ENCODE assay signal across 13 cellular contexts in the genomic region with DNA sequence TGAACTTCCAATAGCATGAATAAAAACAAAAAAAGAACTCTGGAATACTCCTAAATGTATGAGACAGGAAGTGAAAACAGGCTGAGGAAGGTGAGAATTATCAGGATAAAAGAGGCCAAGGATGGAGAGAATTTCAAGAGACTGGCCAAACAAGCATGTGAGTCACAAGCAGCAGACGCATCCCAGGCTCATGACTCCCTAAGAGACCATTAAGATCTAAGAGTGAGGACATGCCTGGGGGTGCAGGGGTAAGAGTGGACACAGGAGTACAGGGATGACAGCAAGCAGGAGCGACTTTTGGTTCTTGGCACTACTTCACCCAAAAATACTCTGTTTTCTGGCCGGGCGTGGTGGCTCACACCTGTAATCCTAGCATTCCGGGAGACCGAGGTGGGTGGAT. TPM values are rescaled to one million over a fixed set of nuclear protein-coding genes. Genes with fewer than 3 reads are reported as not detected.
DNase-seq lines count a peak whose midpoint lies in the region; ATAC-seq, FAIRE-seq and TF ChIP-seq lines count a peak whose summit lies in the region.
"Had no signal": no experiment of that assay in that cellular context is flagged by ENCODE, and none has a peak within 500 bp of the region (broad histone marks: within the 10 kb centered on the region; RNA-seq: fewer than 3 reads in every experiment).

No MANE protein-coding gene starts in this region.

- no peaks in the 10 kb centered on the region for H3K9me3 Mint-ChIP-seq in activated CD8-positive, alpha-beta memory T cell treated with anti-CD3 and anti-CD28 coated beads, Interleukin-2, amount 10 ng/mL, durations not matched to agents 7 days and 5 days (ENCODE audit: low read depth)
- H3K9me3 Mint-ChIP-seq in T-cell: no peaks in the 10 kb centered on the region
- H3K9me3 Mint-ChIP-seq: stimulated activated naive CD8-positive, alpha-beta T cell treated with anti-CD3 and anti-CD28 coated beads, Interleukin-15, Interleukin-2, amounts not matched to agents 100 ng/mL and 50 ng/mL, for 24 hours had no signal

- CTCF ChIA-PET in activated CD8-positive, alpha-beta memory T cell treated with anti-CD3 and anti-CD28 coated beads, Interleukin-2, amount 10 ng/mL, durations not matched to agents 7 days and 5 days (lab: Charles Lee): interaction anchor here (2.7 kb wide), 1 partner anchor 35 kb away, joined by 19 read pairs; no protein-coding TSS in a partner anchor
- CTCF ChIA-PET in T-cell (lab: Charles Lee): interaction anchor here in 1 of 2 donors (0.7 kb wide), 1 partner anchor 101 kb away, joined by 4 read pairs; no protein-coding TSS in a partner anchor

- DNase-seq in activated CD8-positive, alpha-beta memory T cell treated with anti-CD3 and anti-CD28 coated beads, Interleukin-2, amount 10 ng/mL, durations not matched to agents 7 days and 5 days: no peak
- no peak for DNase-seq in activated CD8-positive, alpha-beta memory T cell treated with anti-CD3 and anti-CD28 coated beads for 24 hours
- DNase-seq in T-cell (no peak), fibroblast of pulmonary artery (ENCODE audit: low read depth) (peak; percentile 57), smooth muscle cell (lab: John Stamatoyannopoulos, UW; ENCODE audit: unreplicated experiment) (no peak), pancreas (no peak), OCI-M2 (lab: John Stamatoyannopoulos, UW; ENCODE audit: unreplicated experiment) (no peak)
- DNase-seq in stimulated activated CD4-positive, alpha-beta T cell treated with anti-CD3 and anti-CD28 coated beads, Interleukin-4, amount 100 ng/mL, for 1 hour: no peak
- DNase-seq: activated CD4-positive, alpha-beta T cell treated with anti-CD3 and anti-CD28 coated beads, Interleukin-2, amount 50 U/mL, for 4 hours; BE2C; foreskin melanocyte had no signal

- H3K4me3 Mint-ChIP-seq in activated CD8-positive, alpha-beta memory T cell treated with anti-CD3 and anti-CD28 coated beads, Interleukin-2, amount 10 ng/mL, durations not matched to agents 7 days and 5 days: no peak overlapping the region
- peak overlapping the region in 2 of 3 donors; percentile 3 to 67 for H3K4me3 Mint-ChIP-seq in T-cell
- H3K4me3 Mint-ChIP-seq: stimulated activated naive CD8-positive, alpha-beta T cell treated with anti-CD3 and anti-CD28 coated beads, Interleukin-15, Interleukin-2, amounts not matched to agents 100 ng/mL and 50 ng/mL, for 24 hours had no signal

- FAIRE-seq in pancreas (lab: Jason Lieb, UNC): no peak

- 67% methylated on average over 6 of the region's 6 CpGs for WGBS in smooth muscle cell (ENCODE audit: low lambda C conversion rate)
- 79 to 87% methylated on average over 6 of the region's 6 CpGs for WGBS in pancreas, 2 donors

- ATAC-seq in activated CD8-positive, alpha-beta memory T cell treated with anti-CD3 and anti-CD28 coated beads, Interleukin-2, amount 10 ng/mL, durations not matched to agents 7 days and 5 days: no peak
- ATAC-seq in T-cell (replicated peaks in 1 of 4): no peak
- ATAC-seq in pancreas: no peak

- no peaks in the 10 kb centered on the region for H3K4me1 ChIP-seq in smooth muscle cell (ENCODE audit: low read depth)
- H3K4me1 ChIP-seq in pancreas: peaks cover 20 to 43% (median 23%) of the 10 kb centered on the region in 3 donors
- H3K4me1 ChIP-seq: BE2C had no signal

- TF ChIP-seq CTCF in fibroblast of pulmonary artery (IDR thresholded peaks at IDR 0.05; ENCODE audit: low read length, missing control alignments) (no peak), smooth muscle cell (IDR thresholded peaks at IDR 0.05; ENCODE audit: borderline replicate concordance, insufficient read depth, poor library complexity, severe bottlenecking) (no peak), pancreas (IDR thresholded peaks at IDR 0.05) (no peak)

- H3K27me3 ChIP-seq in smooth muscle cell (ENCODE audit: low read depth) (no peaks in the 10 kb centered on the region), pancreas (no peaks in the 10 kb centered on the region)
- H3K27me3 ChIP-seq: BE2C had no signal

- H3K79me2 ChIP-seq in smooth muscle cell (ENCODE audit: low read depth): peaks cover 67% of the 10 kb centered on the region

- H3K4me2 ChIP-seq in smooth muscle cell: peak overlapping the region; percentile 44

- no peak overlapping the region for H2AFZ ChIP-seq in smooth muscle cell (ENCODE audit: low read depth)

- H3K27ac Mint-ChIP-seq in activated CD8-positive, alpha-beta memory T cell treated with anti-CD3 and anti-CD28 coated beads, Interleukin-2, amount 10 ng/mL, durations not matched to agents 7 days and 5 days: peak overlapping the region; percentile 47
- peak overlapping the region; percentile 70 to 89 for H3K27ac Mint-ChIP-seq in T-cell

- peaks cover 77% of the 10 kb centered on the region for H3K4me1 Mint-ChIP-seq in activated CD8-positive, alpha-beta memory T cell treated with anti-CD3 and anti-CD28 coated beads, Interleukin-2, amount 10 ng/mL, durations not matched to agents 7 days and 5 days
- H3K4me1 Mint-ChIP-seq in T-cell: peaks cover 78 to 85% (median 80%) of the 10 kb centered on the region in 3 donors

- no peaks in the 10 kb centered on the region for H3K9me3 ChIP-seq in smooth muscle cell (replicated peaks; ENCODE audit: low read depth)
- no peaks in the 10 kb centered on the region for H3K9me3 ChIP-seq in pancreas
- H3K9me3 ChIP-seq: BE2C had no signal

- POLR2A ChIA-PET in T-cell (lab: Charles Lee): interaction anchor here in 1 of 2 donors (0.7 kb wide), 1 partner anchor 25 kb away, joined by 7 read pairs; no protein-coding TSS in a partner anchor

- peaks cover 84% of the 10 kb centered on the region for H4K20me1 ChIP-seq in smooth muscle cell (ENCODE audit: low read depth)

- H3F3A ChIP-seq in smooth muscle cell (ENCODE audit: low read depth): no peaks in the 10 kb centered on the region

- no peaks in the 10 kb centered on the region for H3K27me3 Mint-ChIP-seq in activated CD8-positive, alpha-beta memory T cell treated with anti-CD3 and anti-CD28 coated beads, Interleukin-2, amount 10 ng/mL, durations not matched to agents 7 days and 5 days
- H3K27me3 Mint-ChIP-seq in T-cell: no peaks in the 10 kb centered on the region
- H3K27me3 Mint-ChIP-seq: stimulated activated naive CD8-positive, alpha-beta T cell treated with anti-CD3 and anti-CD28 coated beads, Interleukin-15, Interleukin-2, amounts not matched to agents 100 ng/mL and 50 ng/mL, for 24 hours had no signal

- H3K36me3 Mint-ChIP-seq in activated CD8-positive, alpha-beta memory T cell treated with anti-CD3 and anti-CD28 coated beads, Interleukin-2, amount 10 ng/mL, durations not matched to agents 7 days and 5 days: peaks cover 51% of the 10 kb centered on the region
- peaks cover 17% of the 10 kb centered on the region for H3K36me3 Mint-ChIP-seq in T-cell

- H3K4me3 ChIP-seq in fibroblast of pulmonary artery (replicated peaks; ENCODE audit: low read depth, low read length): no peak overlapping the region
- no peak overlapping the region for H3K4me3 ChIP-seq in smooth muscle cell
- no peak overlapping the region for H3K4me3 ChIP-seq in pancreas

- peak overlapping the region; percentile 80 for H3K27ac ChIP-seq in smooth muscle cell (ENCODE audit: low read depth)
- no peak overlapping the region for H3K27ac ChIP-seq in pancreas

- intact Hi-C loops in pancreas (cut with DNase I): no loop called here

- H3K36me3 ChIP-seq in smooth muscle cell (ENCODE audit: low read depth): no peaks in the 10 kb centered on the region
- no peaks in the 10 kb centered on the region for H3K36me3 ChIP-seq in pancreas

- peak overlapping the region; percentile 28 for H3K9ac ChIP-seq in smooth muscle cell (ENCODE audit: low read depth)

RNA-seq across cellular contexts. Expression of gene SCAMP2, which starts 7.1 kb away (rescaled TPM):
- 100 to 1,000 TPM; 108 to 115 TPM for total RNA-seq in activated CD8-positive, alpha-beta memory T cell treated with anti-CD3 and anti-CD28 coated beads, Interleukin-2, amount 10 ng/mL, durations not matched to agents 7 days and 5 days
- total RNA-seq in T-cell (100 to 1,000 TPM in 3 of 5 donors, 10 to 100 TPM in 2; 76.8 to 141 (median 134) TPM), smooth muscle cell (47.5 and 55.5 TPM in 2 replicates), pancreas (10 to 100 TPM; 33.3 to 49.0 (median 34.3) TPM)
- polyA plus RNA-seq in smooth muscle cell (80.3 and 87.6 TPM in 2 replicates), pancreas (10 to 100 TPM; 21.4 to 31.7 TPM)

RNA-seq across cellular contexts. Expression of gene ULK3, which starts 23.1 kb away (rescaled TPM):
- total RNA-seq in activated CD8-positive, alpha-beta memory T cell treated with anti-CD3 and anti-CD28 coated beads, Interleukin-2, amount 10 ng/mL, durations not matched to agents 7 days and 5 days: 10 to 100 TPM; 48.5 to 58.6 TPM
- total RNA-seq in T-cell (100 to 1,000 TPM in 3 of 5 donors, 10 to 100 TPM in 2; 53.4 to 112 (median 101) TPM), smooth muscle cell (14.2 and 24.1 TPM in 2 replicates), pancreas (10 to 100 TPM; 15.0 to 30.8 (median 19.6) TPM)
- polyA plus RNA-seq in smooth muscle cell (20.8 and 23.7 TPM in 2 replicates), pancreas (10 to 100 TPM; 60.4 to 83.5 TPM)

RNA-seq across cellular contexts. Expression of gene MPI, which starts 23.8 kb away (rescaled TPM):
- 10 to 100 TPM; 52.8 to 59.0 TPM for total RNA-seq in activated CD8-positive, alpha-beta memory T cell treated with anti-CD3 and anti-CD28 coated beads, Interleukin-2, amount 10 ng/mL, durations not matched to agents 7 days and 5 days
- total RNA-seq in T-cell (10 to 100 TPM; 36.5 to 74.1 (median 66.1) TPM), smooth muscle cell (43.6 and 53.1 TPM in 2 replicates), pancreas (10 to 100 TPM; 14.5 to 23.2 (median 22.3) TPM)
- polyA plus RNA-seq in smooth muscle cell (35.6 and 41.9 TPM in 2 replicates), pancreas (10 to 100 TPM; 15.9 to 19.1 TPM)

RNA-seq across cellular contexts. Expression of gene CPLX3, which starts 39.7 kb away (rescaled TPM):
- under 1 TPM in 1 of 2 experiments, not detected in 1; 0.35 TPM for total RNA-seq in activated CD8-positive, alpha-beta memory T cell treated with anti-CD3 and anti-CD28 coated beads, Interleukin-2, amount 10 ng/mL, durations not matched to agents 7 days and 5 days
- total RNA-seq in T-cell (under 1 TPM in 3 of 5 donors, not detected in 2; 0.16 to 0.50 (median 0.26) TPM), smooth muscle cell (0.04 and 0.22 TPM in 2 replicates), pancreas (not detected)
- polyA plus RNA-seq in smooth muscle cell (not detected in 2 replicates), pancreas (under 1 TPM in 1 of 2 donors, not detected in 1; 0.09 TPM)
- total RNA-seq: posterior vena cava had no signal

RNA-seq across cellular contexts. Expression of gene FAM219B, which starts 40.6 kb away (rescaled TPM):
- total RNA-seq in activated CD8-positive, alpha-beta memory T cell treated with anti-CD3 and anti-CD28 coated beads, Interleukin-2, amount 10 ng/mL, durations not matched to agents 7 days and 5 days: 100 to 1,000 TPM in 1 of 2 experiments, 10 to 100 TPM in 1; 95.2 to 119 TPM
- total RNA-seq in T-cell: 100 to 1,000 TPM in 2 of 5 donors, 10 to 100 TPM in 3; 46.0 to 108 (median 96.6) TPM
- 52.4 and 53.7 TPM in 2 replicates for total RNA-seq in smooth muscle cell
- 37.1 and 40.2 TPM in 2 replicates for polyA plus RNA-seq in smooth muscle cell
- 10 to 100 TPM; 18.2 to 33.8 (median 21.2) TPM for total RNA-seq in pancreas
- 10 to 100 TPM; 19.3 to 27.6 TPM for polyA plus RNA-seq in pancreas
